21 cellular contexts compared by ENCODE assay signal in genomic region chr17:16662936-16663335, GRCh38.
"Had no signal": no experiment of that assay in that cellular context is flagged by ENCODE, and none has a peak within 500 bp of the region (broad histone marks: within the 10 kb centered on the region; RNA-seq: fewer than 3 reads in every experiment).

No MANE protein-coding gene starts in this region.

- H3K9me3 Mint-ChIP-seq: activated naive CD4-positive, alpha-beta T cell treated with anti-CD3 and anti-CD28 coated beads for 36 hours; activated naive CD8-positive, alpha-beta T cell treated with anti-CD3 and anti-CD28 coated beads, Interleukin-2, amount 50 U/mL, for 24 hours; activated T-helper 2 cell treated with anti-CD3 and anti-CD28 coated beads, Interferon-gamma antibody, Interleukin-2, Interleukin-4, amounts not matched to agents 10 μg/mL and 5 μg/mL and 100 μg/mL, durations not matched to agents 14 hours and 24 hours and 36 hours; natural killer cell had no signal

- ATAC-seq: activated naive CD8-positive, alpha-beta T cell treated with anti-CD3 and anti-CD28 coated beads, Interleukin-2, amount 50 U/mL, for 24 hours had no signal

- H3K9me3 ChIP-seq: ascending aorta, neutrophil, right atrium auricular region, transverse colon had no signal

- H3K36me3 Mint-ChIP-seq: natural killer cell had no signal

- H3K27ac ChIP-seq: ascending aorta, hepatocyte, neutrophil, right atrium auricular region, skin epidermis, transverse colon had no signal

- DNase-seq: activated CD4-positive, alpha-beta T cell treated with anti-CD3 and anti-CD28 coated beads for 1 hour; activated CD4-positive, alpha-beta T cell treated with anti-CD3 and anti-CD28 coated beads, Interleukin-2, amount 50 U/mL, for 4 hours; activated naive CD4-positive, alpha-beta T cell treated with anti-CD3 and anti-CD28 coated beads for 36 hours; activated naive CD8-positive, alpha-beta T cell treated with anti-CD3 and anti-CD28 coated beads, Interleukin-2, amount 50 U/mL, for 24 hours; activated T-cell treated with anti-CD3 and anti-CD28 coated beads, Interleukin-2, amount 50 U/mL, for 1 hour; dermis blood vessel endothelial cell; erythroblast; mesendoderm; natural killer cell; posterior cingulate gyrus; stimulated activated CD4-positive, alpha-beta T cell treated with anti-CD3 and anti-CD28 coated beads, Interleukin-4, amount 100 ng/mL, for 24 hours; stimulated activated naive CD4-positive, alpha-beta T cell treated with Interleukin-2 at 50 U/mL for 16 hours; substantia nigra; T-helper 9 cell; transverse colon had no signal

- H3K4me3 Mint-ChIP-seq: activated naive CD4-positive, alpha-beta T cell treated with anti-CD3 and anti-CD28 coated beads for 36 hours; activated naive CD8-positive, alpha-beta T cell treated with anti-CD3 and anti-CD28 coated beads, Interleukin-2, amount 50 U/mL, for 24 hours; natural killer cell had no signal

- H3K27ac Mint-ChIP-seq: activated naive CD4-positive, alpha-beta T cell treated with anti-CD3 and anti-CD28 coated beads for 36 hours; activated naive CD8-positive, alpha-beta T cell treated with anti-CD3 and anti-CD28 coated beads, Interleukin-2, amount 50 U/mL, for 24 hours; activated T-helper 2 cell treated with anti-CD3 and anti-CD28 coated beads, Interferon-gamma antibody, Interleukin-2, Interleukin-4, amounts not matched to agents 10 μg/mL and 5 μg/mL and 100 μg/mL, durations not matched to agents 14 hours and 24 hours and 36 hours; natural killer cell had no signal

- H3K36me3 ChIP-seq: ascending aorta, neutrophil, right atrium auricular region, transverse colon had no signal

- H3K4me3 ChIP-seq: ascending aorta, hepatocyte, right atrium auricular region, skin epidermis, transverse colon had no signal

- H3K27me3 ChIP-seq: right atrium auricular region had no signal
